Comparison of ENCODE assay signal across 1 cellular context in the genomic region with DNA sequence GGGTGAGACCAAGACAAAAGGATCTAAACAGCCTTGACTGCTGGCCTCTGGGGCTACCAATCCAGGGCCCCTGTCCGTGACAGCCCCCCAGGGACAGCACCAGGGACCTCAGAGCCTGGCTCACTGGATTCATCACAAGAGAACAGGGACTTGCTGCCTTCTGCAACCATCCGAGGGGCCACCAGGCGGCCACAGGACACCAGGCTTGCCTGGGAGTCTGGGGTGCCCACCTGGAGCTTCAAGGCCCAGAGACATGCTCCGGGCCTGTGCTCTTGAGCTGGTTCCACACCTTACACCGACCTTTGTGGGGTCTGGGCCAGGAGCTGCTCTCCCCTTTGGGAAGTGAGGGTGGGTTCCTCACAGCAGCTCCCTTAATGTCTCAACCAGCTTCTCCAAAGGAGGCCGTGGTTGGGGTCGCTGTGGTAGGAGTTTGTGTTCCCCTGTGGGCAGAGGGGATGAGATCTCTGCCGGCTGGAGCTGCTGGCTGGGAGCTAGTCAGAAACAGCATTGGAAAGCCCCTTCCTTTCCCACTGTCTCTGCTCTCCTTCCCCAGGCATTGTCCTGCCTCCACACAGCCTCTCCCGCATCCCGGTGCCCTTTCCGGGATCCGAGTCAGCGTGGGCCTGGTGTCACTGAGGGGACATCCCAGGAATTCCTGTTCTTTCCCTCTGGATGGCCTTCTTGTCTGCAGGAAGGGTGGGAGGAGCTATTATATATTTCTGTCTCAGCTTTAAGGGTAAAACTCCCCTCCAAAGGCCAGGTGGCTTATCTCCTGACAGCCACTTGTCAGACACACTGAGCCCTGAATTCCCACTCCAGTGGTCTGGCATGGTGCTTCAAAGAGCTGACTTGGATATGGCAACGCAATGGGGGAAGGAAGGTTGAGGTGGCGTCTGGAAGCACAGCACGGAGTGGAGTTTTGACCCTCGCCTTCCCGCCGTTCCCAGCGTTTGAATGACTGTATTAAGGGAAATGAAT.
TF ChIP-seq lines count a peak whose summit lies in the region.

No MANE protein-coding gene starts in this region.

TF ChIP-seq in GM12878, 131 proteins besides CTCF, POLR2A, EP300 and RAD21 (continued from another document and continues in another):
- TF ChIP-seq, protein P1, sequence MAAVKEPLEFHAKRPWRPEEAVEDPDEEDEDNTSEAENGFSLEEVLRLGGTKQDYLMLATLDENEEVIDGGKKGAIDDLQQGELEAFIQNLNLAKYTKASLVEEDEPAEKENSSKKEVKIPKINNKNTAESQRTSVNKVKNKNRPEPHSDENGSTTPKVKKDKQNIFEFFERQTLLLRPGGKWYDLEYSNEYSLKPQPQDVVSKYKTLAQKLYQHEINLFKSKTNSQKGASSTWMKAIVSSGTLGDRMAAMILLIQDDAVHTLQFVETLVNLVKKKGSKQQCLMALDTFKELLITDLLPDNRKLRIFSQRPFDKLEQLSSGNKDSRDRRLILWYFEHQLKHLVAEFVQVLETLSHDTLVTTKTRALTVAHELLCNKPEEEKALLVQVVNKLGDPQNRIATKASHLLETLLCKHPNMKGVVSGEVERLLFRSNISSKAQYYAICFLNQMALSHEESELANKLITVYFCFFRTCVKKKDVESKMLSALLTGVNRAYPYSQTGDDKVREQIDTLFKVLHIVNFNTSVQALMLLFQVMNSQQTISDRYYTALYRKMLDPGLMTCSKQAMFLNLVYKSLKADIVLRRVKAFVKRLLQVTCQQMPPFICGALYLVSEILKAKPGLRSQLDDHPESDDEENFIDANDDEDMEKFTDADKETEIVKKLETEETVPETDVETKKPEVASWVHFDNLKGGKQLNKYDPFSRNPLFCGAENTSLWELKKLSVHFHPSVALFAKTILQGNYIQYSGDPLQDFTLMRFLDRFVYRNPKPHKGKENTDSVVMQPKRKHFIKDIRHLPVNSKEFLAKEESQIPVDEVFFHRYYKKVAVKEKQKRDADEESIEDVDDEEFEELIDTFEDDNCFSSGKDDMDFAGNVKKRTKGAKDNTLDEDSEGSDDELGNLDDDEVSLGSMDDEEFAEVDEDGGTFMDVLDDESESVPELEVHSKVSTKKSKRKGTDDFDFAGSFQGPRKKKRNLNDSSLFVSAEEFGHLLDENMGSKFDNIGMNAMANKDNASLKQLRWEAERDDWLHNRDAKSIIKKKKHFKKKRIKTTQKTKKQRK (IDR thresholded peaks at IDR 0.05; ENCODE audit: low read depth, low read length), result no peak
- TF ChIP-seq PAX5 (IDR thresholded peaks at IDR 0.05; ENCODE audit: borderline replicate concordance, low read depth, low read length) (no peak), MXI1 (IDR thresholded peaks at IDR 0.05; ENCODE audit: low read depth, low read length) (no peak), SMC3 (IDR thresholded peaks at IDR 0.05; ENCODE audit: borderline replicate concordance, low read length) (peak; percentile 74), GABPA (IDR thresholded peaks at IDR 0.05; ENCODE audit: low read depth) (no peak), SPI1 (IDR thresholded peaks at IDR 0.05; ENCODE audit: borderline replicate concordance, insufficient read depth, low read depth, low read length) (no peak), ATF7 (IDR thresholded peaks at IDR 0.05; ENCODE audit: low read depth) (no peak), RB1 (IDR thresholded peaks at IDR 0.05; ENCODE audit: borderline replicate concordance) (no peak), IKZF2 (IDR thresholded peaks at IDR 0.05) (0 out of 4 replicates have a peak, but pooled peaks of 1 of the 2 experiments have one; percentile 18), NFYA (IDR thresholded peaks at IDR 0.05; ENCODE audit: borderline replicate concordance, low read depth, low read length) (no peak), IKZF1 (conservative IDR thresholded peaks at IDR 0.05) (peak; percentile 64), CREM (IDR thresholded peaks at IDR 0.05; ENCODE audit: low read depth) (no peak), CBX3 (IDR thresholded peaks at IDR 0.05; ENCODE audit: borderline replicate concordance, low read depth) (no peak), RCOR1 (conservative IDR thresholded peaks at IDR 0.05; ENCODE audit: low read depth, low read length) (no peak), POU2F2 (IDR thresholded peaks at IDR 0.05; ENCODE audit: borderline replicate concordance, low read depth, low read length) (no peak), YY1 (IDR thresholded peaks at IDR 0.05; ENCODE audit: low read depth, low read length) (0 out of 2 replicates have a peak, but pooled peaks have one; percentile 28), MTA3 (IDR thresholded peaks at IDR 0.05; ENCODE audit: borderline replicate concordance, low read length) (no peak), FOS (IDR thresholded peaks at IDR 0.05; ENCODE audit: borderline replicate concordance, extremely low read depth, insufficient read length) (no peak), FOXM1 (IDR thresholded peaks at IDR 0.05; ENCODE audit: low read depth, low read length) (no peak), JUND (IDR thresholded peaks at IDR 0.05; ENCODE audit: low read depth, low read length) (no peak), BACH1 (IDR thresholded peaks at IDR 0.05; ENCODE audit: borderline replicate concordance) (no peak), SREBF1 (IDR thresholded peaks at IDR 0.05; ENCODE audit: low read length) (no peak), NR2F1 (conservative IDR thresholded peaks at IDR 0.05) (no peak), SMAD1 (IDR thresholded peaks at IDR 0.05; ENCODE audit: low read depth, partially characterized antibody) (no peak), MEF2A (IDR thresholded peaks at IDR 0.05; ENCODE audit: insufficient read depth, low read depth, low read length) (no peak), CHD2 (IDR thresholded peaks at IDR 0.05; ENCODE audit: borderline replicate concordance, low read depth, low read length) (no peak), DPF2 (IDR thresholded peaks at IDR 0.05) (no peak), RAD51 (IDR thresholded peaks at IDR 0.05) (no peak), CHD4 (IDR thresholded peaks at IDR 0.05) (no peak), CREB1 (IDR thresholded peaks at IDR 0.05; ENCODE audit: low read depth) (no peak), ZSCAN29 (IDR thresholded peaks at IDR 0.05) (no peak), RUNX3 (IDR thresholded peaks at IDR 0.05; ENCODE audit: low read length) (peak; percentile 22; the same call in 1 of the 2 replicates), MYC (IDR thresholded peaks at IDR 0.05; ENCODE audit: insufficient read depth, insufficient read length, insufficient replicate concordance, low read length, severe bottlenecking) (no peak)
- TF ChIP-seq, protein P2, sequence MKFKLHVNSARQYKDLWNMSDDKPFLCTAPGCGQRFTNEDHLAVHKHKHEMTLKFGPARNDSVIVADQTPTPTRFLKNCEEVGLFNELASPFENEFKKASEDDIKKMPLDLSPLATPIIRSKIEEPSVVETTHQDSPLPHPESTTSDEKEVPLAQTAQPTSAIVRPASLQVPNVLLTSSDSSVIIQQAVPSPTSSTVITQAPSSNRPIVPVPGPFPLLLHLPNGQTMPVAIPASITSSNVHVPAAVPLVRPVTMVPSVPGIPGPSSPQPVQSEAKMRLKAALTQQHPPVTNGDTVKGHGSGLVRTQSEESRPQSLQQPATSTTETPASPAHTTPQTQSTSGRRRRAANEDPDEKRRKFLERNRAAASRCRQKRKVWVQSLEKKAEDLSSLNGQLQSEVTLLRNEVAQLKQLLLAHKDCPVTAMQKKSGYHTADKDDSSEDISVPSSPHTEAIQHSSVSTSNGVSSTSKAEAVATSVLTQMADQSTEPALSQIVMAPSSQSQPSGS (IDR thresholded peaks at IDR 0.05; ENCODE audit: low read length), result no peak
- TF ChIP-seq, protein P3, sequence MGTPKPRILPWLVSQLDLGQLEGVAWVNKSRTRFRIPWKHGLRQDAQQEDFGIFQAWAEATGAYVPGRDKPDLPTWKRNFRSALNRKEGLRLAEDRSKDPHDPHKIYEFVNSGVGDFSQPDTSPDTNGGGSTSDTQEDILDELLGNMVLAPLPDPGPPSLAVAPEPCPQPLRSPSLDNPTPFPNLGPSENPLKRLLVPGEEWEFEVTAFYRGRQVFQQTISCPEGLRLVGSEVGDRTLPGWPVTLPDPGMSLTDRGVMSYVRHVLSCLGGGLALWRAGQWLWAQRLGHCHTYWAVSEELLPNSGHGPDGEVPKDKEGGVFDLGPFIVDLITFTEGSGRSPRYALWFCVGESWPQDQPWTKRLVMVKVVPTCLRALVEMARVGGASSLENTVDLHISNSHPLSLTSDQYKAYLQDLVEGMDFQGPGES (IDR thresholded peaks at IDR 0.05), result no peak
- TF ChIP-seq, protein P4, sequence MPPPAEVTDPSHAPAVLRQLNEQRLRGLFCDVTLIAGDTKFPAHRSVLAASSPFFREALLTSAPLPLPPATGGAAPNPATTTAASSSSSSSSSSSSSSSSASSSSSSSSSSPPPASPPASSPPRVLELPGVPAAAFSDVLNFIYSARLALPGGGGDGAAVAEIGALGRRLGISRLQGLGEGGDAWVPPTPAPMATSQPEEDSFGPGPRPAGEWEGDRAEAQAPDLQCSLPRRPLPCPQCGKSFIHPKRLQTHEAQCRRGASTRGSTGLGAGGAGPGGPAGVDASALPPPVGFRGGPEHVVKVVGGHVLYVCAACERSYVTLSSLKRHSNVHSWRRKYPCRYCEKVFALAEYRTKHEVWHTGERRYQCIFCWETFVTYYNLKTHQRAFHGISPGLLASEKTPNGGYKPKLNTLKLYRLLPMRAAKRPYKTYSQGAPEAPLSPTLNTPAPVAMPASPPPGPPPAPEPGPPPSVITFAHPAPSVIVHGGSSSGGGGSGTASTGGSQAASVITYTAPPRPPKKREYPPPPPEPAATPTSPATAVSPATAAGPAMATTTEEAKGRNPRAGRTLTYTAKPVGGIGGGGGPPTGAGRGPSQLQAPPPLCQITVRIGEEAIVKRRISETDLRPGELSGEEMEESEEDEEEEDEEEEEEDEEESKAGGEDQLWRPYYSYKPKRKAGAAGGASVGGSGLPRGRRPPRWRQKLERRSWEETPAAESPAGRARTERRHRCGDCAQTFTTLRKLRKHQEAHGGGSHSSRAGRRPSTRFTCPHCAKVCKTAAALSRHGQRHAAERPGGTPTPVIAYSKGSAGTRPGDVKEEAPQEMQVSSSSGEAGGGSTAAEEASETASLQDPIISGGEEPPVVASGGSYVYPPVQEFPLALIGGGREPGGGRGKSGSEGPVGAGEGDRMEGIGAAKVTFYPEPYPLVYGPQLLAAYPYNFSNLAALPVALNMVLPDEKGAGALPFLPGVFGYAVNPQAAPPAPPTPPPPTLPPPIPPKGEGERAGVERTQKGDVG (CRISPR knock-in tag; IDR thresholded peaks at IDR 0.05), result no peak
- TF ChIP-seq, protein P5, sequence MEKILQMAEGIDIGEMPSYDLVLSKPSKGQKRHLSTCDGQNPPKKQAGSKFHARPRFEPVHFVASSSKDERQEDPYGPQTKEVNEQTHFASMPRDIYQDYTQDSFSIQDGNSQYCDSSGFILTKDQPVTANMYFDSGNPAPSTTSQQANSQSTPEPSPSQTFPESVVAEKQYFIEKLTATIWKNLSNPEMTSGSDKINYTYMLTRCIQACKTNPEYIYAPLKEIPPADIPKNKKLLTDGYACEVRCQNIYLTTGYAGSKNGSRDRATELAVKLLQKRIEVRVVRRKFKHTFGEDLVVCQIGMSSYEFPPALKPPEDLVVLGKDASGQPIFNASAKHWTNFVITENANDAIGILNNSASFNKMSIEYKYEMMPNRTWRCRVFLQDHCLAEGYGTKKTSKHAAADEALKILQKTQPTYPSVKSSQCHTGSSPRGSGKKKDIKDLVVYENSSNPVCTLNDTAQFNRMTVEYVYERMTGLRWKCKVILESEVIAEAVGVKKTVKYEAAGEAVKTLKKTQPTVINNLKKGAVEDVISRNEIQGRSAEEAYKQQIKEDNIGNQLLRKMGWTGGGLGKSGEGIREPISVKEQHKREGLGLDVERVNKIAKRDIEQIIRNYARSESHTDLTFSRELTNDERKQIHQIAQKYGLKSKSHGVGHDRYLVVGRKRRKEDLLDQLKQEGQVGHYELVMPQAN (conservative IDR thresholded peaks at IDR 0.05), result no peak
- TF ChIP-seq, protein P6, sequence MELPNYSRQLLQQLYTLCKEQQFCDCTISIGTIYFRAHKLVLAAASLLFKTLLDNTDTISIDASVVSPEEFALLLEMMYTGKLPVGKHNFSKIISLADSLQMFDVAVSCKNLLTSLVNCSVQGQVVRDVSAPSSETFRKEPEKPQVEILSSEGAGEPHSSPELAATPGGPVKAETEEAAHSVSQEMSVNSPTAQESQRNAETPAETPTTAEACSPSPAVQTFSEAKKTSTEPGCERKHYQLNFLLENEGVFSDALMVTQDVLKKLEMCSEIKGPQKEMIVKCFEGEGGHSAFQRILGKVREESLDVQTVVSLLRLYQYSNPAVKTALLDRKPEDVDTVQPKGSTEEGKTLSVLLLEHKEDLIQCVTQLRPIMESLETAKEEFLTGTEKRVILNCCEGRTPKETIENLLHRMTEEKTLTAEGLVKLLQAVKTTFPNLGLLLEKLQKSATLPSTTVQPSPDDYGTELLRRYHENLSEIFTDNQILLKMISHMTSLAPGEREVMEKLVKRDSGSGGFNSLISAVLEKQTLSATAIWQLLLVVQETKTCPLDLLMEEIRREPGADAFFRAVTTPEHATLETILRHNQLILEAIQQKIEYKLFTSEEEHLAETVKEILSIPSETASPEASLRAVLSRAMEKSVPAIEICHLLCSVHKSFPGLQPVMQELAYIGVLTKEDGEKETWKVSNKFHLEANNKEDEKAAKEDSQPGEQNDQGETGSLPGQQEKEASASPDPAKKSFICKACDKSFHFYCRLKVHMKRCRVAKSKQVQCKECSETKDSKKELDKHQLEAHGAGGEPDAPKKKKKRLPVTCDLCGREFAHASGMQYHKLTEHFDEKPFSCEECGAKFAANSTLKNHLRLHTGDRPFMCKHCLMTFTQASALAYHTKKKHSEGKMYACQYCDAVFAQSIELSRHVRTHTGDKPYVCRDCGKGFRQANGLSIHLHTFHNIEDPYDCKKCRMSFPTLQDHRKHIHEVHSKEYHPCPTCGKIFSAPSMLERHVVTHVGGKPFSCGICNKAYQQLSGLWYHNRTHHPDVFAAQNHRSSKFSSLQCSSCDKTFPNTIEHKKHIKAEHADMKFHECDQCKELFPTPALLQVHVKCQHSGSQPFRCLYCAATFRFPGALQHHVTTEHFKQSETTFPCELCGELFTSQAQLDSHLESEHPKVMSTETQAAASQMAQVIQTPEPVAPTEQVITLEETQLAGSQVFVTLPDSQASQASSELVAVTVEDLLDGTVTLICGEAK (IDR thresholded peaks at IDR 0.05; ENCODE audit: borderline replicate concordance), result no peak
- TF ChIP-seq, protein P7, sequence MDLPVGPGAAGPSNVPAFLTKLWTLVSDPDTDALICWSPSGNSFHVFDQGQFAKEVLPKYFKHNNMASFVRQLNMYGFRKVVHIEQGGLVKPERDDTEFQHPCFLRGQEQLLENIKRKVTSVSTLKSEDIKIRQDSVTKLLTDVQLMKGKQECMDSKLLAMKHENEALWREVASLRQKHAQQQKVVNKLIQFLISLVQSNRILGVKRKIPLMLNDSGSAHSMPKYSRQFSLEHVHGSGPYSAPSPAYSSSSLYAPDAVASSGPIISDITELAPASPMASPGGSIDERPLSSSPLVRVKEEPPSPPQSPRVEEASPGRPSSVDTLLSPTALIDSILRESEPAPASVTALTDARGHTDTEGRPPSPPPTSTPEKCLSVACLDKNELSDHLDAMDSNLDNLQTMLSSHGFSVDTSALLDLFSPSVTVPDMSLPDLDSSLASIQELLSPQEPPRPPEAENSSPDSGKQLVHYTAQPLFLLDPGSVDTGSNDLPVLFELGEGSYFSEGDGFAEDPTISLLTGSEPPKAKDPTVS (IDR thresholded peaks at IDR 0.05; ENCODE audit: low read depth, low read length), result no peak
